4 cellular contexts compared by ENCODE assay signal in the genomic region with DNA sequence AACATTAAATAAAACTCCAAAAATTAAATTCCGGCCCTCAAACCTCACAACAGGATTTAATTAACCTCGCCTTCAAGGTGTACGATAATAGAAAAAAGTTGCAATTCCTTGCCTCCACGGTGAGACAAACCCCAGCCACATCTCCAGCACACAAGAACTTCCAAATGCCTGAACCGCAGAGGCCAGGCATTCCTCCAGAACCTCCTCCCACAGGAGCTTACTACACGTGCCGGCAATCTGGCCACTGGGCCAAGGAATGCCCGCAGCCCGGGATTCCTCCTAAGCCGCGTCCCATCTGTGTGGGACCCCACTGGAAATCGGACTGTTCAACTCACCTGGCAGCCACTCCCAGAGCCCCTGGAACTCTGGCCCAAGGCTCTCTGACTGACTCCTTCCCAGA. TPM values are rescaled to one million over a fixed set of nuclear protein-coding genes. Genes with fewer than 3 reads are reported as not detected.
"Had no signal": no experiment of that assay in that cellular context is flagged by ENCODE, and none has a peak within 500 bp of the region (broad histone marks: within the 10 kb centered on the region; RNA-seq: fewer than 3 reads in every experiment).

No MANE protein-coding gene starts in this region.

RNA-seq across cellular contexts. Expression of a gene that starts 47.4 kb away (rescaled TPM):
- total RNA-seq: activated CD4-positive, alpha-beta memory T cell treated with anti-CD3 and anti-CD28 coated beads for 36 hours; activated naive CD4-positive, alpha-beta T cell treated with anti-CD3 and anti-CD28 coated beads for 36 hours; activated naive CD4-positive, alpha-beta T cell treated with anti-CD3 and anti-CD28 coated beads, Interleukin-2, amount 50 U/mL, for 72 hours; activated T-helper 1 cell treated with anti-CD3 and anti-CD28 coated beads, Interleukin-12 subunit alpha, Interleukin-12 subunit beta, Interleukin-2, Interleukin-4 antibody, amounts not matched to agents 30 ng/mL and 10 ng/mL and 1 ng/mL, durations not matched to agents 14 hours and 24 hours and 36 hours had no signal
